ENCODE assay signal across 8 cellular contexts in genomic region chr19:3185482-3186376, GRCh38. TPM values are rescaled to one million over a fixed set of nuclear protein-coding genes. Genes with fewer than 3 reads are reported as not detected.
DNase-seq lines count a peak whose midpoint lies in the region; ATAC-seq and TF ChIP-seq lines count a peak whose summit lies in the region.

A gene with protein sequence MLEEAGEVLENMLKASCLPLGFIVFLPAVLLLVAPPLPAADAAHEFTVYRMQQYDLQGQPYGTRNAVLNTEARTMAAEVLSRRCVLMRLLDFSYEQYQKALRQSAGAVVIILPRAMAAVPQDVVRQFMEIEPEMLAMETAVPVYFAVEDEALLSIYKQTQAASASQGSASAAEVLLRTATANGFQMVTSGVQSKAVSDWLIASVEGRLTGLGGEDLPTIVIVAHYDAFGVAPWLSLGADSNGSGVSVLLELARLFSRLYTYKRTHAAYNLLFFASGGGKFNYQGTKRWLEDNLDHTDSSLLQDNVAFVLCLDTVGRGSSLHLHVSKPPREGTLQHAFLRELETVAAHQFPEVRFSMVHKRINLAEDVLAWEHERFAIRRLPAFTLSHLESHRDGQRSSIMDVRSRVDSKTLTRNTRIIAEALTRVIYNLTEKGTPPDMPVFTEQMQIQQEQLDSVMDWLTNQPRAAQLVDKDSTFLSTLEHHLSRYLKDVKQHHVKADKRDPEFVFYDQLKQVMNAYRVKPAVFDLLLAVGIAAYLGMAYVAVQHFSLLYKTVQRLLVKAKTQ (plus strand): TSS chr19:3185930. CDS start chr19:3186031, 101 bp downstream.

- no peaks in the 10 kb centered on the region for H3K9me3 ChIP-seq in spleen

- no peaks in the 10 kb centered on the region for H3K27me3 ChIP-seq in spleen (replicated peaks in 1 of 7)

- intact Hi-C loops in spleen (cut with DNase I; ENCODE audit: low total_unique reads) = no loop called here

- peak within 1 kb of the TSS; percentile 68 to 99 (median 90) for H3K27ac ChIP-seq in spleen

- peak; percentile 53 for DNase-seq in AG04449 (ENCODE audit: low read depth, low spot score)
- DNase-seq in NCI-H345 treated with DMSO at 0.1 percent for 48 hours (lab: John Stamatoyannopoulos, UW; ENCODE audit: unreplicated experiment) = peak; percentile 98
- peak; percentile 87 to 92 (median 90) for DNase-seq in activated CD4-positive, CD25-positive, alpha-beta regulatory T cell (lab: John Stamatoyannopoulos, UW)
- peak; percentile 95 for DNase-seq in central memory CD4-positive, alpha-beta T cell
- DNase-seq in inferior parietal cortex (ENCODE audit: extremely low spot score) = peak; percentile 97
- peak; percentile 98 for DNase-seq in spleen

- peaks cover 55 to 95% (median 91%) of the 10 kb centered on the region in 6 donors for H3K4me1 ChIP-seq in spleen

- peaks cover 0 to 63% (median 0%) of the 10 kb centered on the region in 6 donors for H3K36me3 ChIP-seq in spleen

- TF ChIP-seq POLR2A in spleen (IDR thresholded peaks at IDR 0.05) = peak in 1 of 3 donors; percentile 80

- POLR2A ChIA-PET in AG04449 (lab: Yijun Ruan, JAX) = no interaction called here

- CTCF ChIA-PET in AG04449 (lab: Yijun Ruan, JAX) = interaction anchor here (0.7 to 4.9 kb wide), 4 partner anchors 57 to 234 kb away, joined by 3 to 16 read pairs (median 8); no protein-coding TSS in a partner anchor

- peak within 1 kb of the TSS; percentile 86 for H3K4me3 ChIP-seq in AG04449 (ENCODE audit: low read depth, low read length)
- peak within 1 kb of the TSS; percentile 67 to 100 (median 93) for H3K4me3 ChIP-seq in spleen

- ATAC-seq in GM19023 (IDR thresholded peaks at IDR 0.05; ENCODE audit: unreplicated experiment) (peak; percentile 81), HG03280 (IDR thresholded peaks at IDR 0.05; ENCODE audit: unreplicated experiment) (peak; percentile 78)

- 0 to 2% (median 0%) methylated on average over 51 to 90 of the region's 90 CpGs for WGBS in spleen, 5 donors

- no peak for TF ChIP-seq CTCF in AG04449 (IDR thresholded peaks at IDR 0.05; ENCODE audit: insufficient read depth, low read length, missing control alignments)
- no peak for TF ChIP-seq CTCF in spleen (IDR thresholded peaks at IDR 0.05 in 8 of 11, conservative IDR thresholded peaks at IDR 0.05 in 3 of 11)

RNA-seq across cellular contexts. Expression of the gene that starts here (rescaled TPM):
- 10 to 100 TPM; 37.8 to 59.2 (median 47.1) TPM for total RNA-seq in spleen
- 10 to 100 TPM; 41.4 to 89.5 (median 79.6) TPM for polyA plus RNA-seq in spleen

Comparison
In these comparisons a context has a peak if more than half of its experiments do, and no peak if none do; other contexts are left out.
1. Peak in every context shown above with its lines: DNase-seq, ATAC-seq, H3K4me3 ChIP-seq and H3K27ac ChIP-seq.